13 cellular contexts compared by ENCODE assay signal in genomic region chr4:87025614-87026041, GRCh38.
DNase-seq lines count a peak whose midpoint lies in the region; ATAC-seq and TF ChIP-seq lines count a peak whose summit lies in the region.
"Had no signal": no experiment of that assay in that cellular context is flagged by ENCODE, and none has a peak within 500 bp of the region (broad histone marks: within the 10 kb centered on the region; RNA-seq: fewer than 3 reads in every experiment).

No MANE protein-coding gene starts in this region.

- no peaks in the 10 kb centered on the region for H3K9me3 ChIP-seq in prostate gland

- H3K36me3 ChIP-seq in prostate gland, result no peaks in the 10 kb centered on the region
- H3K36me3 ChIP-seq: WERI-Rb-1 had no signal

- H3K4me3 Mint-ChIP-seq in activated CD4-positive, alpha-beta T cell treated with anti-CD3 and anti-CD28 coated beads, Interleukin-2, amount 10 ng/mL, durations not matched to agents 7 days and 5 days, result no peak overlapping the region

- peak; percentile 44 for DNase-seq in HK-2 (ENCODE audit: unreplicated experiment)
- peak; percentile 66 for DNase-seq in prostate gland (ENCODE audit: low spot score)
- DNase-seq in activated CD4-positive, alpha-beta T cell treated with anti-CD3 and anti-CD28 coated beads, Interleukin-2, amount 10 ng/mL, durations not matched to agents 7 days and 5 days, result no peak
- DNase-seq in globus pallidus (ENCODE audit: low spot score), result no peak
- DNase-seq in NCI-H524 treated with DMSO at 0.1 percent for 48 hours (lab: John Stamatoyannopoulos, UW), result no peak
- DNase-seq in mucosa of gallbladder (ENCODE audit: low spot score), result no peak
- DNase-seq: aorta; DMS153; naive thymus-derived CD4-positive, alpha-beta T cell; NCI-H2227 treated with DMSO at 0.1 percent for 48 hours; WERI-Rb-1 had no signal

- no peaks in the 10 kb centered on the region for H3K9me3 Mint-ChIP-seq in activated CD4-positive, alpha-beta T cell treated with anti-CD3 and anti-CD28 coated beads, Interleukin-2, amount 10 ng/mL, durations not matched to agents 7 days and 5 days
- H3K9me3 Mint-ChIP-seq: naive thymus-derived CD4-positive, alpha-beta T cell had no signal

- H3K27me3 Mint-ChIP-seq in activated CD4-positive, alpha-beta T cell treated with anti-CD3 and anti-CD28 coated beads, Interleukin-2, amount 10 ng/mL, durations not matched to agents 7 days and 5 days, result no peaks in the 10 kb centered on the region
- H3K27me3 Mint-ChIP-seq: naive thymus-derived CD4-positive, alpha-beta T cell had no signal

- CTCF ChIA-PET in activated CD4-positive, alpha-beta T cell treated with anti-CD3 and anti-CD28 coated beads, Interleukin-2, amount 10 ng/mL, durations not matched to agents 7 days and 5 days (lab: Charles Lee), result no interaction called here

- no peak overlapping the region for H3K27ac Mint-ChIP-seq in activated CD4-positive, alpha-beta T cell treated with anti-CD3 and anti-CD28 coated beads, Interleukin-2, amount 10 ng/mL, durations not matched to agents 7 days and 5 days

- peaks cover 34% of the 10 kb centered on the region for H3K4me1 ChIP-seq in prostate gland (replicated peaks)

- H3K36me3 Mint-ChIP-seq in activated CD4-positive, alpha-beta T cell treated with anti-CD3 and anti-CD28 coated beads, Interleukin-2, amount 10 ng/mL, durations not matched to agents 7 days and 5 days (ENCODE audit: low read depth), result peaks cover 11% of the 10 kb centered on the region

- H3K27me3 ChIP-seq in prostate gland (replicated peaks; ENCODE audit: insufficient read depth), result no peaks in the 10 kb centered on the region

- H3K4me3 ChIP-seq in prostate gland, result no peak overlapping the region

- intact Hi-C loops in prostate gland (cut with DNase I), result no loop called here

- no peak for TF ChIP-seq CTCF in prostate gland (IDR thresholded peaks at IDR 0.05)

- POLR2A ChIA-PET in activated CD4-positive, alpha-beta T cell treated with anti-CD3 and anti-CD28 coated beads, Interleukin-2, amount 10 ng/mL, durations not matched to agents 7 days and 5 days (lab: Charles Lee), result no interaction called here

- H3K27ac ChIP-seq in prostate gland, result peak overlapping the region; percentile 29 to 54
- H3K27ac ChIP-seq: WERI-Rb-1 had no signal

- no peak for TF ChIP-seq POLR2A in prostate gland (IDR thresholded peaks at IDR 0.05)

- ATAC-seq in GM18511 (IDR thresholded peaks at IDR 0.05; ENCODE audit: unreplicated experiment) (peak; percentile 75), GM21825 (IDR thresholded peaks at IDR 0.05; ENCODE audit: unreplicated experiment) (peak; percentile 65)
- ATAC-seq: naive thymus-derived CD4-positive, alpha-beta T cell had no signal

- WGBS in prostate gland, result 59% methylated on average over 6 of the region's 6 CpGs

- peaks cover 38% of the 10 kb centered on the region for H3K4me1 Mint-ChIP-seq in activated CD4-positive, alpha-beta T cell treated with anti-CD3 and anti-CD28 coated beads, Interleukin-2, amount 10 ng/mL, durations not matched to agents 7 days and 5 days

Comparison
In these comparisons a context has a peak if more than half of its experiments do, and no peak if none do; other contexts are left out.
1. DNase-seq: peak in HK-2 (single experiment) and prostate gland (single experiment); none in activated CD4-positive, alpha-beta T cell treated with anti-CD3 and anti-CD28 coated beads, Interleukin-2, amount 10 ng/mL, durations not matched to agents 7 days and 5 days (single experiment), globus pallidus (single experiment), NCI-H524 treated with DMSO at 0.1 percent for 48 hours (single experiment) and mucosa of gallbladder (single experiment).